ENCODE assay signal across 28 cellular contexts in the genomic region with DNA sequence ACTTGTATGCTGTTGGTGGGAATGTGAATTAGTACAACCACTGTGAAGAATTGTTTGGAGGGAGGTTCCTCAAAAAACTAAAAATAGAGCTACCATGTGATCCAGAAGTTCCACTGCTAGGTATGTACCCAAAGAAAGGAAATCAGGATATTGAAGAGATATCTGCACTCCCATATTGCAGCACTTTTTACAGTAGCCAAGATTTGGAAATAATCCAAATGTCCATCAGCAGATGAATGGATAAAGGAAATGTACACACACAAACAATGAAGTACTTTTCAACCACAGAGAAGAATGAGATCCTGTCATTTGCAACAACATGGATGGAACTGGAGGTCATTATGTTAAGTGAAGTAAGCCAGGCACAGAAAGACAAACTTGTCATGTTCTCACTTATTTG. TPM values are rescaled to one million over a fixed set of nuclear protein-coding genes. Genes with fewer than 3 reads are reported as not detected.
DNase-seq lines count a peak whose midpoint lies in the region; ATAC-seq, FAIRE-seq and TF ChIP-seq lines count a peak whose summit lies in the region.
"Had no signal": no experiment of that assay in that cellular context is flagged by ENCODE, and none has a peak within 500 bp of the region (broad histone marks: within the 10 kb centered on the region; RNA-seq: fewer than 3 reads in every experiment).

No MANE protein-coding gene starts in this region.

- H3K27me3 Mint-ChIP-seq in activated naive CD4-positive, alpha-beta T cell treated with anti-CD3 and anti-CD28 coated beads, Interleukin-2, amount 50 U/mL, for 24 hours, result no peaks in the 10 kb centered on the region
- no peaks in the 10 kb centered on the region for H3K27me3 Mint-ChIP-seq in CD4-positive, alpha-beta T cell
- H3K27me3 Mint-ChIP-seq: CD8-positive, alpha-beta memory T cell had no signal

- POLR2A ChIA-PET in endothelial cell of umbilical vein (lab: Charles Lee) (no interaction called here), PC-9 (lab: Charles Lee; ENCODE audit: unreplicated experiment) (no interaction called here)
- POLR2A ChIA-PET in CD4-positive, alpha-beta T cell (lab: Charles Lee), result no interaction called here

- in situ Hi-C loops in SK-MEL-5 (cut with HindIII; ENCODE audit: low pct_unique_long_range_greater_than_20kb, low sequenced_read_pairs), result no loop called here

- no peak overlapping the region for H2AFZ ChIP-seq in endothelial cell of umbilical vein (ENCODE audit: low read depth, low read length)
- no peak overlapping the region for H2AFZ ChIP-seq in PC-9

- H4K20me1 ChIP-seq in endothelial cell of umbilical vein (replicated peaks; ENCODE audit: control insufficient read depth, extremely low read depth, insufficient read depth, low read length), result no peaks in the 10 kb centered on the region
- no peaks in the 10 kb centered on the region for H4K20me1 ChIP-seq in PC-9 (ENCODE audit: insufficient read depth)

- H3K4me1 ChIP-seq in endothelial cell of umbilical vein (ENCODE audit: control insufficient read depth, extremely low read depth, insufficient read depth, low read length) (no peaks in the 10 kb centered on the region), PC-9 (replicated peaks; ENCODE audit: insufficient read depth) (no peaks in the 10 kb centered on the region)
- H3K4me1 ChIP-seq: Peyer's patch had no signal

- H3K4me2 ChIP-seq in endothelial cell of umbilical vein (ENCODE audit: insufficient read depth, low read length) (no peak overlapping the region), PC-9 (no peak overlapping the region)
- H3K4me2 ChIP-seq: SK-N-SH had no signal

- BruUV-seq in endothelial cell of umbilical vein (replicated peaks; lab: Mats Ljungman, UMichigan) (no TSS peak), PC-9 (replicated peaks; lab: Mats Ljungman, UMichigan) (no TSS peak)

- no peak for ATAC-seq in CD4-positive, alpha-beta T cell (ENCODE audit: poor library complexity)
- no peak for ATAC-seq in GM21825 (IDR thresholded peaks at IDR 0.05; ENCODE audit: unreplicated experiment)
- ATAC-seq: HepG2 had no signal

- dilution Hi-C loops in endothelial cell of umbilical vein (cut with MboI; ENCODE audit: extremely low pct_ligation_motif_present, low sequenced_read_pairs), result no loop called here

- CTCF ChIA-PET in endothelial cell of umbilical vein (lab: Charles Lee), result no interaction called here
- CTCF ChIA-PET in PC-9 (lab: Charles Lee), result no interaction called here
- CTCF ChIA-PET in CD4-positive, alpha-beta T cell (lab: Charles Lee), result no interaction called here

- H3K36me3 Mint-ChIP-seq in activated naive CD4-positive, alpha-beta T cell treated with anti-CD3 and anti-CD28 coated beads, Interleukin-2, amount 50 U/mL, for 24 hours, result peaks cover 20% of the 10 kb centered on the region
- peaks cover 59% of the 10 kb centered on the region for H3K36me3 Mint-ChIP-seq in CD4-positive, alpha-beta T cell (ENCODE audit: low read depth)

- H3K79me2 ChIP-seq in endothelial cell of umbilical vein (ENCODE audit: control insufficient read depth, insufficient read depth, low read length) (no peaks in the 10 kb centered on the region), PC-9 (ENCODE audit: low read depth) (no peaks in the 10 kb centered on the region)

- no peak for TF ChIP-seq POLR2A in endothelial cell of umbilical vein (IDR thresholded peaks at IDR 0.05; ENCODE audit: low read depth, low read length)

- H3F3A ChIP-seq in PC-9 (ENCODE audit: insufficient read depth, low read depth), result no peaks in the 10 kb centered on the region

- FAIRE-seq in endothelial cell of umbilical vein (lab: Jason Lieb, UNC), result peak; percentile 4
- FAIRE-seq: GM12891, HepG2 had no signal

- H3K36me3 ChIP-seq in endothelial cell of umbilical vein (ENCODE audit: control insufficient read depth in 2 of 2, extremely low read depth in 1 of 2, insufficient read depth in 2 of 2, low read length in 2 of 2) (peaks cover 3 to 4% of the 10 kb centered on the region in 2 experiments), PC-9 (ENCODE audit: low read depth) (0 out of 2 replicates have a peak, but pooled peaks cover 6% of the 10 kb centered on the region)

- H3K4me3 Mint-ChIP-seq in activated naive CD4-positive, alpha-beta T cell treated with anti-CD3 and anti-CD28 coated beads, Interleukin-2, amount 50 U/mL, for 24 hours, result no peak overlapping the region
- H3K4me3 Mint-ChIP-seq in CD4-positive, alpha-beta T cell, result no peak overlapping the region
- H3K4me3 Mint-ChIP-seq: CD8-positive, alpha-beta memory T cell had no signal

- H3K9me3 ChIP-seq in endothelial cell of umbilical vein (replicated peaks; ENCODE audit: control insufficient read depth, insufficient read depth, low read length) (no peaks in the 10 kb centered on the region), PC-9 (ENCODE audit: insufficient read depth, low read depth) (no peaks in the 10 kb centered on the region)
- H3K9me3 ChIP-seq in CD4-positive, alpha-beta T cell (ENCODE audit: control insufficient read depth, low read length), result no peaks in the 10 kb centered on the region
- H3K9me3 ChIP-seq: Peyer's patch, SK-N-SH had no signal

- H3K27ac Mint-ChIP-seq in activated naive CD4-positive, alpha-beta T cell treated with anti-CD3 and anti-CD28 coated beads, Interleukin-2, amount 50 U/mL, for 24 hours, result peak overlapping the region; percentile 1
- H3K27ac Mint-ChIP-seq in CD4-positive, alpha-beta T cell, result no peak overlapping the region

- no peak overlapping the region for H3K9ac ChIP-seq in endothelial cell of umbilical vein (replicated peaks; ENCODE audit: extremely low read depth, insufficient read depth, low read length)
- H3K9ac ChIP-seq: SK-N-SH had no signal

- H3K9me1 ChIP-seq in endothelial cell of umbilical vein (replicated peaks; ENCODE audit: control insufficient read depth, extremely low read depth, insufficient read depth, low read length), result no peaks in the 10 kb centered on the region

- intact Hi-C loops in endothelial cell of umbilical vein (cut with micrococcal nuclease) (no loop called here), PC-9 (cut with micrococcal nuclease; ENCODE audit: unreplicated experiment) (no loop called here)
- intact Hi-C loops in CD4-positive, alpha-beta T cell (cut with DNase I, micrococcal nuclease), result no loop called here

- no peak for TF ChIP-seq CTCF in endothelial cell of umbilical vein (IDR thresholded peaks at IDR 0.05; ENCODE audit: extremely low read depth in 1 of 2, insufficient read depth in 1 of 2, low read depth in 1 of 2, low read length in 2 of 2)
- TF ChIP-seq CTCF in PC-9 (conservative IDR thresholded peaks at IDR 0.05), result no peak
- TF ChIP-seq CTCF in CD4-positive, alpha-beta T cell (IDR thresholded peaks at IDR 0.05), result no peak

- H3K4me1 Mint-ChIP-seq in activated naive CD4-positive, alpha-beta T cell treated with anti-CD3 and anti-CD28 coated beads, Interleukin-2, amount 50 U/mL, for 24 hours, result peaks cover 3% of the 10 kb centered on the region
- H3K4me1 Mint-ChIP-seq in CD4-positive, alpha-beta T cell (ENCODE audit: low read depth), result no peaks in the 10 kb centered on the region
- H3K4me1 Mint-ChIP-seq: CD8-positive, alpha-beta memory T cell had no signal

- no peaks in the 10 kb centered on the region for H3K27me3 ChIP-seq in endothelial cell of umbilical vein (ENCODE audit: control insufficient read depth in 2 of 2, insufficient read depth in 2 of 2, low read length in 2 of 2)
- H3K27me3 ChIP-seq in PC-9 (ENCODE audit: insufficient read depth, low read depth), result no peaks in the 10 kb centered on the region
- H3K27me3 ChIP-seq in CD4-positive, alpha-beta T cell (ENCODE audit: control insufficient read depth, insufficient read depth, low read length), result no peaks in the 10 kb centered on the region
- H3K27me3 ChIP-seq: Peyer's patch had no signal

- H3K4me3 ChIP-seq in endothelial cell of umbilical vein (replicated peaks in 1 of 3; ENCODE audit: insufficient read depth in 1 of 3, low read depth in 1 of 3, low read length in 3 of 3) (no peak overlapping the region), PC-9 (no peak overlapping the region)
- H3K4me3 ChIP-seq: Peyer's patch had no signal

- H3K9me2 ChIP-seq in PC-9 (ENCODE audit: insufficient read depth), result no peaks in the 10 kb centered on the region
- H3K9me2 ChIP-seq: SK-N-SH had no signal

- DNase-seq in activated naive CD4-positive, alpha-beta T cell (lab: John Stamatoyannopoulos, UW), result no peak
- DNase-seq in SK-MEL-5 (ENCODE audit: low read depth, low spot score), result peak; percentile 37
- peak; percentile 9 for DNase-seq in endothelial cell of umbilical vein (ENCODE audit: low read depth, low spot score)
- peak; percentile 40 for DNase-seq in pons (ENCODE audit: low spot score)
- no peak for DNase-seq in PC-9
- DNase-seq in CD4-positive, alpha-beta T cell, result no peak
- DNase-seq: C1 segment of cervical spinal cord; CD8-positive, alpha-beta memory T cell; DMS 273 treated with DMSO at 0.1 percent for 48 hours; DMS79 treated with DMSO at 0.1 percent for 48 hours; GF-D8; Karpas-422; NCI-H1092 treated with DMSO at 0.1 percent for 48 hours; NCI-H146; NCI-H1930; NCI-H2107; NCI-H510A treated with DMSO at 0.1 percent for 48 hours; Peyer's patch; SIG-M5; SK-N-SH; SW 1271 had no signal

- no peak overlapping the region for H3K27ac ChIP-seq in endothelial cell of umbilical vein (ENCODE audit: insufficient read depth, low read depth, low read length)
- H3K27ac ChIP-seq in PC-9, result no peak overlapping the region
- H3K27ac ChIP-seq in CD4-positive, alpha-beta T cell (ENCODE audit: low read depth, low read length), result no peak overlapping the region
- H3K27ac ChIP-seq: Peyer's patch had no signal

- H3K9me3 Mint-ChIP-seq in activated naive CD4-positive, alpha-beta T cell treated with anti-CD3 and anti-CD28 coated beads, Interleukin-2, amount 50 U/mL, for 24 hours, result no peaks in the 10 kb centered on the region
- H3K9me3 Mint-ChIP-seq in CD4-positive, alpha-beta T cell, result no peaks in the 10 kb centered on the region
- H3K9me3 Mint-ChIP-seq: CD8-positive, alpha-beta memory T cell had no signal

RNA-seq across cellular contexts. Expression of gene TIGAR, which starts 25.9 kb away (rescaled TPM):
- 32.7 and 46.7 TPM in 2 replicates for total RNA-seq in SK-MEL-5 (2014; rRNA removed; shearing (Covaris generic))
- polyA plus RNA-seq in SK-MEL-5 (2015; cell fraction: cytosol; rRNA removed), result 32.7 and 37.6 TPM in 2 replicates
- 14.8 and 15.8 TPM in 2 replicates for polyA plus RNA-seq in SK-MEL-5 (2015; cell fraction: nucleus; rRNA removed)
- total RNA-seq in endothelial cell of umbilical vein, result 31.2 and 36.3 TPM in 2 replicates
- 4.3 and 5.6 TPM in 2 replicates for polyA plus RNA-seq in endothelial cell of umbilical vein
- 10.1 and 11.9 TPM in 2 replicates for polyA plus RNA-seq in endothelial cell of umbilical vein (2011; cell fraction: cytosol; rRNA removed)
- polyA plus RNA-seq in endothelial cell of umbilical vein (2011; cell fraction: nucleus; rRNA removed), result 5.3 and 9.6 TPM in 2 replicates
- polyA plus RNA-seq in endothelial cell of umbilical vein (2012), result 34.3 and 38.7 TPM in 2 replicates
- polyA minus RNA-seq in endothelial cell of umbilical vein, result 3.6 and 3.8 TPM in 2 replicates
- 4.6 TPM for polyA minus RNA-seq in endothelial cell of umbilical vein (2011; cell fraction: cytosol; rRNA and poly(A)+ RNA removed)
- polyA minus RNA-seq in endothelial cell of umbilical vein (2011; cell fraction: nucleus; rRNA and poly(A)+ RNA removed), result 2.6 and 3.1 TPM in 2 replicates
- 9.0 and 13.2 TPM in 2 replicates for total RNA-seq in PC-9 (2021)
- total RNA-seq in CD4-positive, alpha-beta T cell, result 1 to 10 TPM; 5.3 to 7.1 TPM

RNA-seq across cellular contexts. Expression of gene FGF23, which starts 32.6 kb away (rescaled TPM):
- total RNA-seq in SK-MEL-5 (2014; rRNA removed; shearing (Covaris generic)), result not detected in 2 replicates
- polyA plus RNA-seq in SK-MEL-5 (2015; cell fraction: cytosol; rRNA removed), result not detected in 2 replicates
- polyA plus RNA-seq in SK-MEL-5 (2015; cell fraction: nucleus; rRNA removed), result not detected in 2 replicates
- total RNA-seq in endothelial cell of umbilical vein (not detected in 2 replicates), PC-9 (2021) (not detected in 2 replicates)
- not detected in 2 replicates for polyA plus RNA-seq in endothelial cell of umbilical vein
- not detected in 2 replicates for polyA plus RNA-seq in endothelial cell of umbilical vein (2011; cell fraction: cytosol; rRNA removed)
- polyA plus RNA-seq in endothelial cell of umbilical vein (2011; cell fraction: nucleus; rRNA removed), result not detected in 2 replicates
- not detected in 2 replicates for polyA plus RNA-seq in endothelial cell of umbilical vein (2012)
- not detected in 2 replicates for polyA minus RNA-seq in endothelial cell of umbilical vein
- polyA minus RNA-seq in endothelial cell of umbilical vein (2011; cell fraction: cytosol; rRNA and poly(A)+ RNA removed), result not detected
- not detected in 2 replicates for polyA minus RNA-seq in endothelial cell of umbilical vein (2011; cell fraction: nucleus; rRNA and poly(A)+ RNA removed)
- not detected for total RNA-seq in CD4-positive, alpha-beta T cell
- total RNA-seq: A673; CD8-positive, alpha-beta memory T cell; H4; HepG2; HT1080; Peyer's patch had no signal
- polyA plus RNA-seq: CD8-positive, alpha-beta memory T cell; HepG2; SK-N-SH had no signal

Comparison
In these comparisons a context has a peak if more than half of its experiments do, and no peak if none do; other contexts are left out.
1. DNase-seq: peak in SK-MEL-5 (single experiment), endothelial cell of umbilical vein (single experiment) and pons (single experiment); none in activated naive CD4-positive, alpha-beta T cell (0 of 4), PC-9 (0 of 2) and CD4-positive, alpha-beta T cell (0 of 10).